ENCODE assay signal across 8 cellular contexts in genomic region chr6:41027799-41028617, GRCh38.
A peak's percentile ranks its signal among the peaks of the same experiment; 100 is the strongest.
DNase-seq lines count a peak whose midpoint lies in the region; ATAC-seq lines count a peak whose summit lies in the region.

No MANE protein-coding gene starts in this region.

- peak overlapping the region; percentile 76 for H3K27ac Mint-ChIP-seq in central memory CD8-positive, alpha-beta T cell (ENCODE audit: low read depth)

- H3K4me1 Mint-ChIP-seq in central memory CD8-positive, alpha-beta T cell: peaks cover 26% of the 10 kb centered on the region

- no peaks in the 10 kb centered on the region for H3K9me3 Mint-ChIP-seq in central memory CD8-positive, alpha-beta T cell

- peaks cover 3% of the 10 kb centered on the region for H3K36me3 Mint-ChIP-seq in central memory CD8-positive, alpha-beta T cell (ENCODE audit: insufficient read depth)

- DNase-seq in NCI-H1417 (lab: John Stamatoyannopoulos, UW) (peak; percentile 72 to 88 (median 80)), NCI-H1417 treated with DMSO at 0.1 percent for 48 hours (lab: John Stamatoyannopoulos, UW) (no peak), NCI-H1930 (lab: John Stamatoyannopoulos, UW) (peak; percentile 59 to 76), kidney tubule cell (ENCODE audit: low spot score) (peak; percentile 77)
- peak; percentile 51 to 64 (median 60) for DNase-seq in activated CD4-positive, CD25-positive, alpha-beta regulatory T cell (lab: John Stamatoyannopoulos, UW)
- DNase-seq in central memory CD8-positive, alpha-beta T cell (ENCODE audit: low spot score in 2 of 2): peak; percentile 47 to 64
- DNase-seq in stimulated activated CD4-positive, alpha-beta T cell treated with anti-CD3 and anti-CD28 coated beads, Interleukin-15, amount 100 ng/mL, for 48 hours (ENCODE audit: low read depth in 2 of 2): peak; percentile 41 to 69

- H3K4me3 Mint-ChIP-seq in central memory CD8-positive, alpha-beta T cell: peak overlapping the region; percentile 73

- ATAC-seq in HG02759 (IDR thresholded peaks at IDR 0.05; ENCODE audit: unreplicated experiment): peak; percentile 94
- ATAC-seq in central memory CD8-positive, alpha-beta T cell (replicated peaks; ENCODE audit: extremely low read depth, poor library complexity, severe bottlenecking): peak; percentile 84

- no peaks in the 10 kb centered on the region for H3K27me3 Mint-ChIP-seq in central memory CD8-positive, alpha-beta T cell
